21 cellular contexts compared by ENCODE assay signal in the genomic region with DNA sequence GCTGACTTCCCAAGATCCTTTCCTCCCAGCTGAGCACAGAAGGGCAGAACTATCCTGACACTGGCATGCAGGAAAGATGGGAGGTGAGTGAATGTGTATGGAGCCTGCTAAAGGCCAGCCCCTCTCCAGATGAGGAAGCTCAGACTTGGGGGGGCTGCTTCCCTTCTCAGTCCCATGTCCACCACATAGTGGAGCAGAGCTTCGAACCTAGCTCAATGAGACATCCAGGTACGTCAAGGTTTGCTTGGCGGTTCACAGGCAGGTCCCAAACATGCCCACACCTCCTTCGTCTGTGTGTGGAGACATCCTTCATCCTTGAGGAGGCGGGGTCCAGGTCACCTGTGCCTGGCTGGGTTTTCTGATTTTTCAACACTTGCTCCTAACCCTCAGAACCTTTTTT.
"Had no signal": no experiment of that assay in that cellular context is flagged by ENCODE, and none has a peak within 500 bp of the region (broad histone marks: within the 10 kb centered on the region; RNA-seq: fewer than 3 reads in every experiment).

No MANE protein-coding gene starts in this region.

- H3K36me3 ChIP-seq: ovary had no signal

- ATAC-seq: effector memory CD8-positive, alpha-beta T cell; esophagus mucosa; left ventricle myocardium superior; naive thymus-derived CD8-positive, alpha-beta T cell; stimulated activated memory B cell treated with anti-CD40 and anti-IgM and Interleukin-4, amounts not matched to agents 10 μg/mL and 1 μg/mL and 100 μg/mL, for 72 hours had no signal

- FAIRE-seq: colon, endothelial cell of umbilical vein had no signal

- DNase-seq: activated CD4-positive, alpha-beta memory T cell treated with anti-CD3 and anti-CD28 coated beads for 36 hours; activated CD4-positive, alpha-beta T cell treated with anti-CD3 and anti-CD28 coated beads for 4 hours; activated CD4-positive, CD25-positive, alpha-beta regulatory T cell; activated naive CD4-positive, alpha-beta T cell treated with anti-CD3 and anti-CD28 coated beads for 36 hours; activated T-cell treated with anti-CD3 and anti-CD28 coated beads, Interleukin-2, amount 50 U/mL, for 48 hours; amygdala; central memory CD4-positive, alpha-beta T cell; effector memory CD8-positive, alpha-beta T cell; glutamatergic neuron; left ventricle myocardium superior; mammary epithelial cell; naive thymus-derived CD8-positive, alpha-beta T cell; ovary; right cardiac atrium; stimulated activated CD4-positive, alpha-beta T cell treated with anti-CD3 and anti-CD28 coated beads, Interleukin-12 subunit alpha, Interleukin-12 subunit beta, amount 100 ng/mL, for 4 hours; upper lobe of left lung had no signal

- H3K27ac ChIP-seq: hepatocyte, ovary had no signal

- H3K4me3 ChIP-seq: hepatocyte, ovary, upper lobe of left lung had no signal

- H3K27me3 ChIP-seq: hepatocyte, ovary, upper lobe of left lung had no signal

- H3K4me2 ChIP-seq: hepatocyte had no signal

- H2AFZ ChIP-seq: hepatocyte had no signal

- H3K9me3 ChIP-seq: ovary, upper lobe of left lung had no signal
